Comparison of ENCODE assay signal across 22 cellular contexts in the genomic region with DNA sequence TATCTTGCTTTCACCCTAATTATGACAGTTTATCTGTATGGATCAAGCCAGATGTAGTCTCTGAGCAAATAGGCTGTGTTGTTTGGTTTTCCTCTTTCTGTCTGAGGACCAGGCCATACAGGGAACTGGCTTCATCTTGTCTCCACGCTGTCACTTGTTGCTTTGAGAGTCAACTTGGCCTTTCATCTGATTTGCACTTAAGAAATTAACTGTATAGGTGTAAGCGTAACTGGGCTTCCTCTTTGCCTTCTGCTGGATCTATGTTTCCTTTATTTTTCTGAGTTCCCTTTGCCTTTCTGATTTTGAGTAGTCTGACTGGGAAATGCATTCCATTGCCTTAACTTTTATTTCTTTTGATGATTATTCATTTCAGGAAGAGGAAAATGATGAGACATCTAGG.
"Had no signal": no experiment of that assay in that cellular context is flagged by ENCODE, and none has a peak within 500 bp of the region (broad histone marks: within the 10 kb centered on the region; RNA-seq: fewer than 3 reads in every experiment).

No MANE protein-coding gene starts in this region.

- H3K27me3 Mint-ChIP-seq: memory B cell; naive thymus-derived CD4-positive, alpha-beta T cell; natural killer cell treated with Interleukin-12 subunit alpha and Interleukin-12 subunit beta and Interleukin-15 and Interleukin-18, amount 100 ng/mL, for 72 hours; stimulated activated naive CD8-positive, alpha-beta T cell treated with anti-CD3 and anti-CD28 coated beads, Interleukin-15, amount 100 ng/mL, for 72 hours had no signal

- ATAC-seq: mucosa of descending colon; naive thymus-derived CD4-positive, alpha-beta T cell; natural killer cell treated with Interleukin-12 subunit alpha and Interleukin-12 subunit beta and Interleukin-15 and Interleukin-18, amount 100 ng/mL, for 72 hours; pancreas; right cardiac atrium; sciatic nerve; stimulated activated naive CD8-positive, alpha-beta T cell treated with anti-CD3 and anti-CD28 coated beads, Interleukin-15, amount 100 ng/mL, for 72 hours had no signal

- H3K27ac Mint-ChIP-seq: memory B cell; natural killer cell treated with Interleukin-12 subunit alpha and Interleukin-12 subunit beta and Interleukin-15 and Interleukin-18, amount 100 ng/mL, for 72 hours had no signal

- H3K4me1 Mint-ChIP-seq: memory B cell; neural crest cell; stimulated activated naive CD8-positive, alpha-beta T cell treated with anti-CD3 and anti-CD28 coated beads, Interleukin-15, amount 100 ng/mL, for 72 hours had no signal

- DNase-seq: islet precursor cell; left ventricle myocardium inferior; midbrain; mucosa of descending colon; naive thymus-derived CD4-positive, alpha-beta T cell; nucleus accumbens; pancreas; posterior cingulate gyrus; retina; right cardiac atrium; stimulated activated CD4-positive, alpha-beta T cell treated with anti-CD3 and anti-CD28 coated beads, Interleukin-12 subunit alpha, Interleukin-12 subunit beta, amount 100 ng/mL, for 4 hours; stimulated activated CD4-positive, alpha-beta T cell treated with anti-CD3 and anti-CD28 coated beads, Interleukin-15, amount 100 ng/mL, for 24 hours; stimulated activated CD4-positive, alpha-beta T cell treated with anti-CD3 and anti-CD28 coated beads, Interleukin-2, amount 100 ng/mL, for 24 hours; stimulated activated CD4-positive, alpha-beta T cell treated with anti-CD3 and anti-CD28 coated beads, Interleukin-4, amount 100 ng/mL, for 1 hour; stimulated activated naive CD4-positive, alpha-beta T cell treated with Interleukin-2 at 50 U/mL for 16 hours; stimulated activated naive CD8-positive, alpha-beta T cell treated with anti-CD3 and anti-CD28 coated beads, Interleukin-15, amount 100 ng/mL, for 72 hours; substantia nigra; upper lobe of left lung had no signal

- H3K4me3 Mint-ChIP-seq: memory B cell; naive thymus-derived CD4-positive, alpha-beta T cell; natural killer cell treated with Interleukin-12 subunit alpha and Interleukin-12 subunit beta and Interleukin-15 and Interleukin-18, amount 100 ng/mL, for 72 hours; neural crest cell; stimulated activated naive CD8-positive, alpha-beta T cell treated with anti-CD3 and anti-CD28 coated beads, Interleukin-15, amount 100 ng/mL, for 72 hours had no signal

- H3K9me3 Mint-ChIP-seq: memory B cell; naive thymus-derived CD4-positive, alpha-beta T cell; natural killer cell treated with Interleukin-12 subunit alpha and Interleukin-12 subunit beta and Interleukin-15 and Interleukin-18, amount 100 ng/mL, for 72 hours; neural crest cell; stimulated activated naive CD8-positive, alpha-beta T cell treated with anti-CD3 and anti-CD28 coated beads, Interleukin-15, amount 100 ng/mL, for 72 hours had no signal
